1 cellular context compared by ENCODE assay signal in the genomic region with DNA sequence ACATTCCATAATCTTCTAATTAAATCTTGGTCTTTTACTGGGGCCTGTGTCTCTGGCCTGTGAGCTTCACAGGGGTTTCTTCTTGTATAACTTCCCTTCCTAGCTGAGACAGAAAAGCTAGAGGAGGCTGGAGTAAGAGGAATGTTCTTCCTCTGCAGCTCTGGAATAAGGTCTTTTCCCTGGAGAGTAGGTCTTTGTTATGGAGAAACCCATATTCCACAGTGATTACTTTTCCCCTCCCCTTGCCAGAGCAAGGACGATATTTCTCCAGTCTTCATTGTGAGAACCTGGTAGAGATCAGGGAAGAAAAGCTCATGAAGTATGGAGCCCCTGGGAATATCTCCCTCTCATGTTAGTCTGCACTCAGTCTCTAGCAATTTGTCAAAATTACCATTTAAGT.
TF ChIP-seq lines count a peak whose summit lies in the region.

No MANE protein-coding gene starts in this region.

TF ChIP-seq in GM23338, 12 proteins besides CTCF, POLR2A, EP300 and RAD21 (continued from another document):
- TF ChIP-seq, protein P1, sequence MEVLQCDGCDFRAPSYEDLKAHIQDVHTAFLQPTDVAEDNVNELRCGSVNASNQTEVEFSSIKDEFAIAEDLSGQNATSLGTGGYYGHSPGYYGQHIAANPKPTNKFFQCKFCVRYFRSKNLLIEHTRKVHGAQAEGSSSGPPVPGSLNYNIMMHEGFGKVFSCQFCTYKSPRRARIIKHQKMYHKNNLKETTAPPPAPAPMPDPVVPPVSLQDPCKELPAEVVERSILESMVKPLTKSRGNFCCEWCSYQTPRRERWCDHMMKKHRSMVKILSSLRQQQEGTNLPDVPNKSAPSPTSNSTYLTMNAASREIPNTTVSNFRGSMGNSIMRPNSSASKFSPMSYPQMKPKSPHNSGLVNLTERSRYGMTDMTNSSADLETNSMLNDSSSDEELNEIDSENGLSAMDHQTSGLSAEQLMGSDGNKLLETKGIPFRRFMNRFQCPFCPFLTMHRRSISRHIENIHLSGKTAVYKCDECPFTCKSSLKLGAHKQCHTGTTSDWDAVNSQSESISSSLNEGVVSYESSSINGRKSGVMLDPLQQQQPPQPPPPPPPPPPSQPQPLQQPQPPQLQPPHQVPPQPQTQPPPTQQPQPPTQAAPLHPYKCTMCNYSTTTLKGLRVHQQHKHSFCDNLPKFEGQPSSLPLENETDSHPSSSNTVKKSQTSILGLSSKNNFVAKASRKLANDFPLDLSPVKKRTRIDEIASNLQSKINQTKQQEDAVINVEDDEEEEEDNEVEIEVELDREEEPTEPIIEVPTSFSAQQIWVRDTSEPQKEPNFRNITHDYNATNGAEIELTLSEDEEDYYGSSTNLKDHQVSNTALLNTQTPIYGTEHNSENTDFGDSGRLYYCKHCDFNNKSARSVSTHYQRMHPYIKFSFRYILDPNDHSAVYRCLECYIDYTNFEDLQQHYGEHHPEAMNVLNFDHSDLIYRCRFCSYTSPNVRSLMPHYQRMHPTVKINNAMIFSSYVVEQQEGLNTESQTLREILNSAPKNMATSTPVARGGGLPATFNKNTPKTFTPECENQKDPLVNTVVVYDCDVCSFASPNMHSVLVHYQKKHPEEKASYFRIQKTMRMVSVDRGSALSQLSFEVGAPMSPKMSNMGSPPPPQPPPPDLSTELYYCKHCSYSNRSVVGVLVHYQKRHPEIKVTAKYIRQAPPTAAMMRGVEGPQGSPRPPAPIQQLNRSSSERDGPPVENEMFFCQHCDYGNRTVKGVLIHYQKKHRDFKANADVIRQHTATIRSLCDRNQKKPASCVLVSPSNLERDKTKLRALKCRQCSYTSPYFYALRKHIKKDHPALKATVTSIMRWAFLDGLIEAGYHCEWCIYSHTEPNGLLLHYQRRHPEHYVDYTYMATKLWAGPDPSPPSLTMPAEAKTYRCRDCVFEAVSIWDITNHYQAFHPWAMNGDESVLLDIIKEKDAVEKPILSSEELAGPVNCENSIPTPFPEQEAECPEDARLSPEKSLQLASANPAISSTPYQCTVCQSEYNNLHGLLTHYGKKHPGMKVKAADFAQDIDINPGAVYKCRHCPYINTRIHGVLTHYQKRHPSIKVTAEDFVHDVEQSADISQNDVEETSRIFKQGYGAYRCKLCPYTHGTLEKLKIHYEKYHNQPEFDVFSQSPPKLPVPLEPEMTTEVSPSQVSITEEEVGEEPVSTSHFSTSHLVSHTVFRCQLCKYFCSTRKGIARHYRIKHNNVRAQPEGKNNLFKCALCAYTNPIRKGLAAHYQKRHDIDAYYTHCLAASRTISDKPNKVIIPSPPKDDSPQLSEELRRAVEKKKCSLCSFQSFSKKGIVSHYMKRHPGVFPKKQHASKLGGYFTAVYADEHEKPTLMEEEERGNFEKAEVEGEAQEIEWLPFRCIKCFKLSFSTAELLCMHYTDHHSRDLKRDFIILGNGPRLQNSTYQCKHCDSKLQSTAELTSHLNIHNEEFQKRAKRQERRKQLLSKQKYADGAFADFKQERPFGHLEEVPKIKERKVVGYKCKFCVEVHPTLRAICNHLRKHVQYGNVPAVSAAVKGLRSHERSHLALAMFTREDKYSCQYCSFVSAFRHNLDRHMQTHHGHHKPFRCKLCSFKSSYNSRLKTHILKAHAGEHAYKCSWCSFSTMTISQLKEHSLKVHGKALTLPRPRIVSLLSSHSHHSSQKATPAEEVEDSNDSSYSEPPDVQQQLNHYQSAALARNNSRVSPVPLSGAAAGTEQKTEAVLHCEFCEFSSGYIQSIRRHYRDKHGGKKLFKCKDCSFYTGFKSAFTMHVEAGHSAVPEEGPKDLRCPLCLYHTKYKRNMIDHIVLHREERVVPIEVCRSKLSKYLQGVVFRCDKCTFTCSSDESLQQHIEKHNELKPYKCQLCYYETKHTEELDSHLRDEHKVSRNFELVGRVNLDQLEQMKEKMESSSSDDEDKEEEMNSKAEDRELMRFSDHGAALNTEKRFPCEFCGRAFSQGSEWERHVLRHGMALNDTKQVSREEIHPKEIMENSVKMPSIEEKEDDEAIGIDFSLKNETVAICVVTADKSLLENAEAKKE (CRISPR knock-in tag; IDR thresholded peaks at IDR 0.05): peak; percentile 97
- no peak for TF ChIP-seq POLR2AphosphoS5 (IDR thresholded peaks at IDR 0.05; ENCODE audit: low read depth)
